8 cellular contexts compared by ENCODE assay signal in genomic region chr9:114587345-114588149, GRCh38. TPM values are rescaled to one million over a fixed set of nuclear protein-coding genes. Genes with fewer than 3 reads are reported as not detected.
A peak's percentile ranks its signal among the peaks of the same experiment; 100 is the strongest.
DNase-seq lines count a peak whose midpoint lies in the region; ATAC-seq, FAIRE-seq and TF ChIP-seq lines count a peak whose summit lies in the region.

TSS of gene ATP6V1G1 (plus strand) at chr9:114587769. CDS start at chr9:114587839, 70 bp downstream.

- H3K36me3 ChIP-seq in KOPT-K1 (ENCODE audit: insufficient read depth, low read length) (peaks cover 4% of the 10 kb centered on the region), esophagus squamous epithelium (peaks cover 0 to 1% (median 0%) of the 10 kb centered on the region in 3 donors)

- no peaks in the 10 kb centered on the region for H3K27me3 ChIP-seq in esophagus squamous epithelium

- peak in 3 of 4 donors; percentile 85 to 95 (median 89) for TF ChIP-seq POLR2A in esophagus squamous epithelium (IDR thresholded peaks at IDR 0.05)

- ATAC-seq in GM21786 (IDR thresholded peaks at IDR 0.05; ENCODE audit: unreplicated experiment) = peak; percentile 94
- ATAC-seq in activated T-cell treated with anti-CD3 and anti-CD28 coated beads, Interleukin-2, amount 50 U/mL, for 72 hours (replicated peaks in 1 of 2) = peak; percentile 94 to 95

- peak within 1 kb of the TSS; percentile 81 to 90 (median 88) for H3K4me3 ChIP-seq in esophagus squamous epithelium

- FAIRE-seq in RCC 7860 (lab: Jason Lieb, UNC) = peak; percentile 74

- H3K27me3 Mint-ChIP-seq in activated T-cell treated with anti-CD3 and anti-CD28 coated beads, Interleukin-2, amount 50 U/mL, for 72 hours (ENCODE audit: low read depth) = no peaks in the 10 kb centered on the region

- WGBS in esophagus squamous epithelium, 2 donors = 1 to 2% methylated on average over 20 to 32 of the region's 50 CpGs

- no peaks in the 10 kb centered on the region for H3K9me3 ChIP-seq in KOPT-K1 (ENCODE audit: insufficient read depth, low read length, poor library complexity, severe bottlenecking)
- no peaks in the 10 kb centered on the region for H3K9me3 ChIP-seq in esophagus squamous epithelium

- H3K4me3 Mint-ChIP-seq in activated T-cell treated with anti-CD3 and anti-CD28 coated beads, Interleukin-2, amount 50 U/mL, for 72 hours = peak within 1 kb of the TSS; percentile 91 to 98

- peak in 4 of 6 experiments; percentile 6 to 42 (median 14) for TF ChIP-seq CTCF in esophagus squamous epithelium (IDR thresholded peaks at IDR 0.05)

- H3K27ac ChIP-seq in KOPT-K1 (ENCODE audit: low read depth, low read length, poor library complexity, severe bottlenecking) (peak within 1 kb of the TSS; percentile 90), esophagus squamous epithelium (peak within 1 kb of the TSS; percentile 90 to 97 (median 96))

- no peaks in the 10 kb centered on the region for H3K9me3 Mint-ChIP-seq in activated T-cell treated with anti-CD3 and anti-CD28 coated beads, Interleukin-2, amount 50 U/mL, for 72 hours

- peaks cover 6 to 10% of the 10 kb centered on the region in 2 donors for H3K36me3 Mint-ChIP-seq in activated T-cell treated with anti-CD3 and anti-CD28 coated beads, Interleukin-2, amount 50 U/mL, for 72 hours (ENCODE audit: insufficient read depth in 2 of 2)

- H3K4me1 Mint-ChIP-seq in activated T-cell treated with anti-CD3 and anti-CD28 coated beads, Interleukin-2, amount 50 U/mL, for 72 hours (ENCODE audit: low read depth) = peaks cover 49% of the 10 kb centered on the region

- peak; percentile 95 for DNase-seq in DMS79 treated with DMSO at 0.1 percent for 48 hours (lab: John Stamatoyannopoulos, UW)
- DNase-seq in RCC 7860 (ENCODE audit: low spot score) = peak; percentile 96
- peak; percentile 99 to 100 for DNase-seq in activated T-cell treated with anti-CD3 and anti-CD28 coated beads, Interleukin-2, amount 50 U/mL, for 72 hours
- peak; percentile 98 for DNase-seq in esophagus squamous epithelium (lab: John Stamatoyannopoulos, UW)
- peak; percentile 99 for DNase-seq in myocyte (ENCODE audit: low read depth)
- peak; percentile 98 to 100 for DNase-seq in stimulated activated CD8-positive, alpha-beta memory T cell treated with anti-CD3 and anti-CD28 coated beads, Interleukin-7, amount 100 ng/mL, for 48 hours (ENCODE audit: extremely low read depth in 1 of 2, low read depth in 1 of 2)

- peaks cover 35 to 49% (median 37%) of the 10 kb centered on the region in 3 donors for H3K4me1 ChIP-seq in esophagus squamous epithelium

- intact Hi-C loops in esophagus squamous epithelium (cut with DNase I) = loop anchor here (10.0 kb wide), 1 partner anchor 83 kb away; the partner anchor contains the start of gene WHRN

- H3K27ac Mint-ChIP-seq in activated T-cell treated with anti-CD3 and anti-CD28 coated beads, Interleukin-2, amount 50 U/mL, for 72 hours = peak within 1 kb of the TSS; percentile 100

RNA-seq across cellular contexts. Expression of gene ATP6V1G1, which starts in this region (rescaled TPM):
- 10 to 100 TPM; 37.3 to 39.4 TPM for total RNA-seq in activated T-cell treated with anti-CD3 and anti-CD28 coated beads, Interleukin-2, amount 50 U/mL, for 72 hours
- total RNA-seq in esophagus squamous epithelium = 100 to 1,000 TPM; 151 to 210 (median 185) TPM
- 129 and 215 TPM in 2 replicates for total RNA-seq in myocyte
- polyA plus RNA-seq in myocyte (2012) = 135 TPM

Comparison
In these comparisons a context has a peak if more than half of its experiments do, and no peak if none do; other contexts are left out.
1. Peak in every context shown above with its lines: DNase-seq, ATAC-seq, H3K4me3 ChIP-seq and H3K27ac ChIP-seq.